Comparison of ENCODE assay signal across 11 cellular contexts in the genomic region with DNA sequence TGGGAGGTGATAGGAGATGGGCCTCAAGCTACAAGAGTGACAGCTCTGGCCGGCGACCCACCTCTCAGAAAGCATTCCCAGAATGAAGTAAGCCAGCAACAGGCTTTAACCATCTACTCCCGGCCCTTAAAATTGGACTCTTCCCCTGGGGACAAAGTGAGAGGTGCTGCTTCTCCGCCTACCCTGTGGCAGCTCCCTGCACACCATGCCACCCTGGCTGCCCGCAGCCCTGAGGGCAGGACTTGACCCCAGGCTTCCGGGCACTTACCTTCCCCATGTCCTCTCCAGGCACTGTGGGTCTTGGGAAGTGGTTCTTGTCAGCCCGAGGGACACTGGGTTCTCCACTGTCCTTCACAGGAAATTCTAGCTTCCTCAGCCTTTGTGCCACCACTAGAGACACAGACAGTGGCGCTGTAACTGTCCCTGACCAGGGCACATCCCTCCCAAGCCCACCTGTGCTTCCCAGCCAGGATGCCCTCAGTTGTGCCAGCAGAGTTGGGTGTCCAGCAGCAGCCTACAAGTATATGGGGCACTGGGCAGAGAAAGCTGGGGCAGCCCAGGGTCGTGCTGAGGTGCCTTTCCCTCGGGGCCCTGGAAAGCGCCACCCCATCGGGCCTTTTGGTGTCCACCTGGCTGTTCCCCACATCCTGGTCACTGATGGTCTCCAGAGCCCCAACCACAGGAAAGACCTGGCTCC. TPM values are rescaled to one million over a fixed set of nuclear protein-coding genes. Genes with fewer than 3 reads are reported as not detected.
DNase-seq lines count a peak whose midpoint lies in the region; ATAC-seq and TF ChIP-seq lines count a peak whose summit lies in the region.
"Had no signal": no experiment of that assay in that cellular context is flagged by ENCODE, and none has a peak within 500 bp of the region (broad histone marks: within the 10 kb centered on the region; RNA-seq: fewer than 3 reads in every experiment).

No MANE protein-coding gene starts in this region.

- H3K4me3 ChIP-seq in GM23338 = no peak overlapping the region
- no peak overlapping the region for H3K4me3 ChIP-seq in body of pancreas
- H3K4me3 ChIP-seq in lower lobe of right lung = no peak overlapping the region
- no peak overlapping the region for H3K4me3 ChIP-seq in skin epidermis
- no peak overlapping the region for H3K4me3 ChIP-seq in foreskin fibroblast (ENCODE audit: low read depth in 1 of 2, low read length in 2 of 2)

- H3F3A ChIP-seq in GM23338 (replicated peaks; ENCODE audit: low read depth) = no peaks in the 10 kb centered on the region

- H3K36me3 ChIP-seq in GM23338 (ENCODE audit: insufficient read depth) (peaks cover 16% of the 10 kb centered on the region), body of pancreas (replicated peaks in 1 of 2; ENCODE audit: insufficient read depth in 1 of 2, low read depth in 2 of 2) (peaks cover 0 to 15% of the 10 kb centered on the region in 2 donors), lower lobe of right lung (peaks cover 28% of the 10 kb centered on the region)

- no peak for ATAC-seq in GM23338
- no peak for ATAC-seq in body of pancreas
- no peak for ATAC-seq in lower lobe of right lung
- ATAC-seq in HG03139 (IDR thresholded peaks at IDR 0.05; ENCODE audit: unreplicated experiment) = no peak
- no peak for ATAC-seq in GM21528 (IDR thresholded peaks at IDR 0.05; ENCODE audit: low FRiP score, unreplicated experiment)

- WGBS in body of pancreas, 2 donors = 82 to 94% methylated on average over 11 to 12 of the region's 12 CpGs

- H3K27ac Mint-ChIP-seq in GM23338 = peak overlapping the region; percentile 23; the same call in 1 of the 2 replicates

- in situ Hi-C loops in GM13977 (cut with MboI; ENCODE audit: low pct_unique_long_range_greater_than_20kb, low sequenced_read_pairs, unreplicated experiment) = no loop called here

- no peaks in the 10 kb centered on the region for H3K9me3 ChIP-seq in body of pancreas
- H3K9me3 ChIP-seq in lower lobe of right lung = no peaks in the 10 kb centered on the region

- H3K4me1 Mint-ChIP-seq in GM23338 = peaks cover 27% of the 10 kb centered on the region; the same call in 2 of the 3 replicates
- H3K4me1 Mint-ChIP-seq: natural killer cell had no signal

- no peak for TF ChIP-seq POLR2A in body of pancreas (IDR thresholded peaks at IDR 0.05)

- H3K9me3 Mint-ChIP-seq in GM23338 = no peaks in the 10 kb centered on the region
- H3K9me3 Mint-ChIP-seq: natural killer cell had no signal

- no peaks in the 10 kb centered on the region for H3K9me2 ChIP-seq in GM23338 (ENCODE audit: insufficient read depth)

- no peak overlapping the region for H2AFZ ChIP-seq in GM23338

- H3K79me2 ChIP-seq in GM23338 (replicated peaks; ENCODE audit: insufficient read depth) = no peaks in the 10 kb centered on the region

- H3K27ac ChIP-seq in GM23338 (ENCODE audit: low read depth) (no peak overlapping the region), body of pancreas (peak overlapping the region in 3 of 4 donors; percentile 10 to 79 (median 35)), lower lobe of right lung (peak overlapping the region; percentile 90), skin epidermis (peak overlapping the region in 19 of 21 experiments; percentile 53 to 99 (median 93))

- peaks cover 5% of the 10 kb centered on the region for H3K4me1 ChIP-seq in GM23338 (ENCODE audit: insufficient read depth)
- H3K4me1 ChIP-seq in body of pancreas = peaks cover 54% of the 10 kb centered on the region
- H3K4me1 ChIP-seq in lower lobe of right lung = peaks cover 60% of the 10 kb centered on the region

- peaks cover 31% of the 10 kb centered on the region for H3K36me3 Mint-ChIP-seq in GM23338 (ENCODE audit: low read depth)

- peaks cover 6% of the 10 kb centered on the region for H3K27me3 Mint-ChIP-seq in GM23338 (ENCODE audit: insufficient read depth, low read depth, poor library complexity)

- TF ChIP-seq CTCF in GM23338 (conservative IDR thresholded peaks at IDR 0.05; ENCODE audit: low read depth in 2 of 2) (no peak), body of pancreas (IDR thresholded peaks at IDR 0.05) (no peak), lower lobe of right lung (IDR thresholded peaks at IDR 0.05) (no peak), GM13977 (IDR thresholded peaks at IDR 0.05; ENCODE audit: extremely low read depth, insufficient read depth, missing control alignments) (no peak), foreskin fibroblast (IDR thresholded peaks at IDR 0.05; ENCODE audit: low read depth, low read length) (no peak)

- H3K27me3 ChIP-seq in GM23338 (ENCODE audit: insufficient read depth) (no peaks in the 10 kb centered on the region), body of pancreas (no peaks in the 10 kb centered on the region), lower lobe of right lung (ENCODE audit: low read depth) (no peaks in the 10 kb centered on the region)
- H3K27me3 ChIP-seq: brain microvascular endothelial cell had no signal

- no peak overlapping the region for H3K4me2 ChIP-seq in GM23338

- intact Hi-C loops in body of pancreas (cut with DNase I) = no loop called here
- intact Hi-C loops in lower lobe of right lung (cut with DNase I) = no loop called here

- H4K20me1 ChIP-seq in GM23338 (replicated peaks; ENCODE audit: insufficient read depth) = no peaks in the 10 kb centered on the region; the same call in 1 of the 2 replicates

- no peak overlapping the region for H3K4me3 Mint-ChIP-seq in GM23338
- H3K4me3 Mint-ChIP-seq: natural killer cell had no signal

- DNase-seq in GM23338 (ENCODE audit: low spot score) = no peak
- DNase-seq in body of pancreas = no peak
- DNase-seq in lower lobe of right lung = no peak
- no peak for DNase-seq in GM13977 (ENCODE audit: low spot score)
- DNase-seq in foreskin fibroblast = no peak
- DNase-seq: brain microvascular endothelial cell, natural killer cell, NCI-H69 had no signal

TF ChIP-seq in GM23338, 12 proteins besides CTCF, POLR2A, EP300 and RAD21 (continues in another document):
- TF ChIP-seq EZH2phosphoT487 (IDR thresholded peaks at IDR 0.05; ENCODE audit: unreplicated experiment) (no peak), ZNF114 (CRISPR knock-in tag; IDR thresholded peaks at IDR 0.05) (no peak), EZH2 (IDR thresholded peaks at IDR 0.05; ENCODE audit: low read depth, unreplicated experiment) (no peak), CREB1 (CRISPR knock-in tag; IDR thresholded peaks at IDR 0.05; ENCODE audit: low read depth) (no peak), ZNF331 (CRISPR knock-in tag; IDR thresholded peaks at IDR 0.05; ENCODE audit: low read depth) (no peak), NANOG (IDR thresholded peaks at IDR 0.05; ENCODE audit: borderline replicate concordance) (no peak)
- TF ChIP-seq, protein P1, sequence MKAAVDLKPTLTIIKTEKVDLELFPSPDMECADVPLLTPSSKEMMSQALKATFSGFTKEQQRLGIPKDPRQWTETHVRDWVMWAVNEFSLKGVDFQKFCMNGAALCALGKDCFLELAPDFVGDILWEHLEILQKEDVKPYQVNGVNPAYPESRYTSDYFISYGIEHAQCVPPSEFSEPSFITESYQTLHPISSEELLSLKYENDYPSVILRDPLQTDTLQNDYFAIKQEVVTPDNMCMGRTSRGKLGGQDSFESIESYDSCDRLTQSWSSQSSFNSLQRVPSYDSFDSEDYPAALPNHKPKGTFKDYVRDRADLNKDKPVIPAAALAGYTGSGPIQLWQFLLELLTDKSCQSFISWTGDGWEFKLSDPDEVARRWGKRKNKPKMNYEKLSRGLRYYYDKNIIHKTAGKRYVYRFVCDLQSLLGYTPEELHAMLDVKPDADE (IDR thresholded peaks at IDR 0.05) = no peak
- TF ChIP-seq, protein P2, sequence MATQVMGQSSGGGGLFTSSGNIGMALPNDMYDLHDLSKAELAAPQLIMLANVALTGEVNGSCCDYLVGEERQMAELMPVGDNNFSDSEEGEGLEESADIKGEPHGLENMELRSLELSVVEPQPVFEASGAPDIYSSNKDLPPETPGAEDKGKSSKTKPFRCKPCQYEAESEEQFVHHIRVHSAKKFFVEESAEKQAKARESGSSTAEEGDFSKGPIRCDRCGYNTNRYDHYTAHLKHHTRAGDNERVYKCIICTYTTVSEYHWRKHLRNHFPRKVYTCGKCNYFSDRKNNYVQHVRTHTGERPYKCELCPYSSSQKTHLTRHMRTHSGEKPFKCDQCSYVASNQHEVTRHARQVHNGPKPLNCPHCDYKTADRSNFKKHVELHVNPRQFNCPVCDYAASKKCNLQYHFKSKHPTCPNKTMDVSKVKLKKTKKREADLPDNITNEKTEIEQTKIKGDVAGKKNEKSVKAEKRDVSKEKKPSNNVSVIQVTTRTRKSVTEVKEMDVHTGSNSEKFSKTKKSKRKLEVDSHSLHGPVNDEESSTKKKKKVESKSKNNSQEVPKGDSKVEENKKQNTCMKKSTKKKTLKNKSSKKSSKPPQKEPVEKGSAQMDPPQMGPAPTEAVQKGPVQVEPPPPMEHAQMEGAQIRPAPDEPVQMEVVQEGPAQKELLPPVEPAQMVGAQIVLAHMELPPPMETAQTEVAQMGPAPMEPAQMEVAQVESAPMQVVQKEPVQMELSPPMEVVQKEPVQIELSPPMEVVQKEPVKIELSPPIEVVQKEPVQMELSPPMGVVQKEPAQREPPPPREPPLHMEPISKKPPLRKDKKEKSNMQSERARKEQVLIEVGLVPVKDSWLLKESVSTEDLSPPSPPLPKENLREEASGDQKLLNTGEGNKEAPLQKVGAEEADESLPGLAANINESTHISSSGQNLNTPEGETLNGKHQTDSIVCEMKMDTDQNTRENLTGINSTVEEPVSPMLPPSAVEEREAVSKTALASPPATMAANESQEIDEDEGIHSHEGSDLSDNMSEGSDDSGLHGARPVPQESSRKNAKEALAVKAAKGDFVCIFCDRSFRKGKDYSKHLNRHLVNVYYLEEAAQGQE (IDR thresholded peaks at IDR 0.05; ENCODE audit: unreplicated experiment) = no peak

RNA-seq across cellular contexts. Expression of gene PPP2R1B, which starts 28.9 kb away (rescaled TPM):
- total RNA-seq in GM23338 (2014; rRNA removed; shearing (Covaris generic)) = 75.3 and 82.0 TPM in 2 replicates
- 15.9 and 18.5 TPM in 2 replicates for polyA plus RNA-seq in GM23338 (2016; fragmentation: Nextera tagmentation; extraction: Ambion mirVana)
- total RNA-seq in body of pancreas (10 to 100 TPM; 24.7 to 41.5 TPM), lower lobe of right lung (24.1 TPM)
